In genomic region chr12:9091933-9092598, GRCh38 we compare ENCODE assay signal across 22 cellular contexts. TPM values are rescaled to one million over a fixed set of nuclear protein-coding genes. Genes with fewer than 3 reads are reported as not detected.
DNase-seq lines count a peak whose midpoint lies in the region; ATAC-seq and TF ChIP-seq lines count a peak whose summit lies in the region.
"Had no signal": no experiment of that assay in that cellular context is flagged by ENCODE, and none has a peak within 500 bp of the region (broad histone marks: within the 10 kb centered on the region; RNA-seq: fewer than 3 reads in every experiment).

No MANE protein-coding gene starts in this region.

- no peak for DNase-seq in left ventricle myocardium inferior
- DNase-seq in right atrium auricular region (ENCODE audit: low spot score) = no peak
- DNase-seq in mesenchymal stem cell = no peak
- DNase-seq in SW480 (ENCODE audit: low spot score) = no peak
- no peak for DNase-seq in ureter (ENCODE audit: low spot score)
- DNase-seq in nucleus accumbens (lab: John Stamatoyannopoulos, UW) = no peak
- DNase-seq: AML-193; CD4-positive, alpha-beta T cell; DMS153; DMS79; GDM1; GM23248; IMR-90 had no signal

- no peaks in the 10 kb centered on the region for H3K79me1 ChIP-seq in mesenchymal stem cell (replicated peaks; ENCODE audit: low read length, poor library complexity, severe bottlenecking)

- ATAC-seq in gastroesophageal sphincter (no peak), GM21786 (IDR thresholded peaks at IDR 0.05; ENCODE audit: unreplicated experiment) (no peak)
- ATAC-seq: A549, K562 had no signal

- no peak for TF ChIP-seq POLR2A in gastroesophageal sphincter (IDR thresholded peaks at IDR 0.05)

- TF ChIP-seq EP300 in gastroesophageal sphincter (IDR thresholded peaks at IDR 0.05) = no peak

- H2BK15ac ChIP-seq in mesenchymal stem cell (ENCODE audit: low read depth, poor library complexity, severe bottlenecking) = no peak overlapping the region

- no peak overlapping the region for H3K23ac ChIP-seq in mesenchymal stem cell (ENCODE audit: low read length in 2 of 2)

- H3K4me3 ChIP-seq in left ventricle myocardium inferior = no peak overlapping the region
- H3K4me3 ChIP-seq in right atrium auricular region = no peak overlapping the region
- H3K4me3 ChIP-seq in gastroesophageal sphincter = no peak overlapping the region
- H3K4me3 ChIP-seq in mesenchymal stem cell (ENCODE audit: insufficient read depth in 1 of 2, low read depth in 1 of 2, low read length in 2 of 2) = no peak overlapping the region
- H3K4me3 ChIP-seq: A549, GM23248, HAP-1, K562 had no signal

- H2AK5ac ChIP-seq in mesenchymal stem cell (ENCODE audit: low read length, severe bottlenecking) = no peak overlapping the region

- H3K14ac ChIP-seq in mesenchymal stem cell (ENCODE audit: low read length in 2 of 2) = no peak overlapping the region

- peak overlapping the region; percentile 69 for H3K27ac ChIP-seq in left ventricle myocardium inferior (replicated peaks)
- no peak overlapping the region for H3K27ac ChIP-seq in right atrium auricular region
- peak overlapping the region in 3 of 4 donors; percentile 5 to 33 (median 29) for H3K27ac ChIP-seq in gastroesophageal sphincter
- H3K27ac ChIP-seq in mesenchymal stem cell (ENCODE audit: low read length, poor library complexity, severe bottlenecking) = no peak overlapping the region
- H3K27ac ChIP-seq: 22Rv1, A549, C4-2B, GM23248, HL-60 had no signal

- no peak overlapping the region for H3K18ac ChIP-seq in mesenchymal stem cell (ENCODE audit: low read depth in 1 of 2, low read length in 2 of 2)

- TF ChIP-seq CTCF in left ventricle myocardium inferior (IDR thresholded peaks at IDR 0.05; ENCODE audit: borderline replicate concordance) = no peak
- TF ChIP-seq CTCF in right atrium auricular region (IDR thresholded peaks at IDR 0.05) = no peak
- no peak for TF ChIP-seq CTCF in gastroesophageal sphincter (IDR thresholded peaks at IDR 0.05)

- no peak overlapping the region for H2BK5ac ChIP-seq in mesenchymal stem cell (ENCODE audit: low read depth, low read length, poor library complexity, severe bottlenecking)

- H2AFZ ChIP-seq in mesenchymal stem cell (ENCODE audit: low read depth, low read length) = no peak overlapping the region
- H2AFZ ChIP-seq: GM23248 had no signal

- H4K8ac ChIP-seq in mesenchymal stem cell (ENCODE audit: low read length) = peak overlapping the region; percentile 28

- no peak overlapping the region for H2BK12ac ChIP-seq in mesenchymal stem cell (ENCODE audit: low read length in 2 of 2)

- H2BK120ac ChIP-seq in mesenchymal stem cell (ENCODE audit: low read depth, low read length) = no peak overlapping the region

- H3K9me3 ChIP-seq in left ventricle myocardium inferior (replicated peaks) = no peaks in the 10 kb centered on the region
- no peaks in the 10 kb centered on the region for H3K9me3 ChIP-seq in right atrium auricular region
- H3K9me3 ChIP-seq in gastroesophageal sphincter = no peaks in the 10 kb centered on the region
- H3K9me3 ChIP-seq in mesenchymal stem cell (ENCODE audit: control insufficient read depth, low read length) = no peaks in the 10 kb centered on the region
- H3K9me3 ChIP-seq: A549, HAP-1 had no signal

- H3K9ac ChIP-seq in mesenchymal stem cell (ENCODE audit: low read length) = no peak overlapping the region
- H3K9ac ChIP-seq: GM23248 had no signal

- 85 to 100% methylated on average over 2 to 4 of the region's 8 CpGs for WGBS in gastroesophageal sphincter (ENCODE audit: low coverage in 1 of 2), 2 donors
- WGBS in mesenchymal stem cell = 72% methylated on average over 8 of the region's 8 CpGs

- intact Hi-C loops in left ventricle myocardium inferior (cut with micrococcal nuclease) = no loop called here

- no peak overlapping the region for H3K4me2 ChIP-seq in mesenchymal stem cell (ENCODE audit: low read length, poor library complexity, severe bottlenecking)
- H3K4me2 ChIP-seq: A549 had no signal

- H3K27me3 ChIP-seq in left ventricle myocardium inferior (ENCODE audit: low read depth) (no peaks in the 10 kb centered on the region), right atrium auricular region (no peaks in the 10 kb centered on the region), gastroesophageal sphincter (no peaks in the 10 kb centered on the region), mesenchymal stem cell (ENCODE audit: control insufficient read depth in 1 of 2, insufficient read depth in 1 of 2, low read length in 2 of 2) (no peaks in the 10 kb centered on the region)

- H3K4me1 ChIP-seq in left ventricle myocardium inferior = peaks cover 25% of the 10 kb centered on the region
- peaks cover 0 to 4% of the 10 kb centered on the region in 2 donors for H3K4me1 ChIP-seq in right atrium auricular region
- peaks cover 0 to 14% (median 0%) of the 10 kb centered on the region in 3 donors for H3K4me1 ChIP-seq in gastroesophageal sphincter
- H3K4me1 ChIP-seq in mesenchymal stem cell (ENCODE audit: control insufficient read depth, insufficient read depth, low read depth, low read length) = no peaks in the 10 kb centered on the region
- H3K4me1 ChIP-seq: A549, HAP-1 had no signal

- H3K36me3 ChIP-seq in left ventricle myocardium inferior (peaks cover 98% of the 10 kb centered on the region), right atrium auricular region (peaks cover 96% of the 10 kb centered on the region), gastroesophageal sphincter (peaks cover 6 to 96% of the 10 kb centered on the region in 2 donors), mesenchymal stem cell (ENCODE audit: control insufficient read depth in 1 of 2, insufficient read depth in 2 of 2, low read depth in 1 of 2, low read length in 2 of 2) (peaks cover 0 to 24% of the 10 kb centered on the region in 2 experiments)
- H3K36me3 ChIP-seq: HAP-1 had no signal

- no peak overlapping the region for H4K91ac ChIP-seq in mesenchymal stem cell (ENCODE audit: low read length)

- H3K4ac ChIP-seq in mesenchymal stem cell (ENCODE audit: low read depth in 1 of 2, low read length in 2 of 2) = no peak overlapping the region

RNA-seq across cellular contexts. Expression of gene A2M, which starts 23.7 kb away (rescaled TPM):
- total RNA-seq in left ventricle myocardium inferior (502 TPM), right atrium auricular region (100 to 1,000 TPM; 340 to 683 TPM), gastroesophageal sphincter (100 to 1,000 TPM; 268 to 632 (median 588) TPM), ureter (688 TPM)
- polyA plus RNA-seq in mesenchymal stem cell (2013, experiment 1 of 2) = 66.0 TPM
- 64.8 TPM for polyA plus RNA-seq in mesenchymal stem cell (2013, experiment 2 of 2)
- total RNA-seq: CD4-positive, alpha-beta T cell; Daoy had no signal
- polyA plus RNA-seq: A549 had no signal

Comparison
In these comparisons a context has a peak if more than half of its experiments do, and no peak if none do; other contexts are left out.
1. H3K27ac ChIP-seq: peak in left ventricle myocardium inferior (single experiment) and gastroesophageal sphincter (3 of 4); none in right atrium auricular region (0 of 2) and mesenchymal stem cell (single experiment).